Comparison of ENCODE assay signal across 15 cellular contexts in the genomic region with DNA sequence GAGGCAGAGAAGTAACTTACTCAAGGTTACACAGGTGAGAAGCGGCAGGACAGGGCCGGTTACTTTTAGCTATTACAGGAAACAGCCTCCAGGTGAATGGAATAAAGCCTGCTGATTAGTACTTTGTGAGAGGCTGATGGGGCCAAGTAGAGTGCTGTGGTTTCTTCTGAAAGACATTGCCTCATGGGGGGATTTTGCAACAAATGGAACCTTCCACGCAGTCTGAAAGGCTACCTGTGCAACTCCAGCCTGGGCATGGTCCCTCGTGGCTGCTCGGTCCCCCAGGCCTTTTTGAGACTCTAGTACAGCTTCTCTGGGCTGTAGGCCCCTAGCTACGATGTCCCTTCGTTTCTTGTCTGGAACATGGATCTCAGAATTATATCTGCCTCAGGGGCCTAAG. TPM values are rescaled to one million over a fixed set of nuclear protein-coding genes. Genes with fewer than 3 reads are reported as not detected.
DNase-seq lines count a peak whose midpoint lies in the region; ATAC-seq and TF ChIP-seq lines count a peak whose summit lies in the region.
"Had no signal": no experiment of that assay in that cellular context is flagged by ENCODE, and none has a peak within 500 bp of the region (broad histone marks: within the 10 kb centered on the region; RNA-seq: fewer than 3 reads in every experiment).

No MANE protein-coding gene starts in this region.

- H3K4me3 Mint-ChIP-seq in activated T-cell treated with anti-CD3 and anti-CD28 coated beads, Interleukin-2, amount 50 U/mL, for 72 hours, result peak overlapping the region; percentile 91 to 92
- peak overlapping the region; percentile 85 for H3K4me3 Mint-ChIP-seq in activated CD8-positive, alpha-beta T cell treated with anti-CD3 and anti-CD28 coated beads for 36 hours

- H3K27ac Mint-ChIP-seq in activated T-cell treated with anti-CD3 and anti-CD28 coated beads, Interleukin-2, amount 50 U/mL, for 72 hours, result peak overlapping the region; percentile 94
- H3K27ac Mint-ChIP-seq in activated CD8-positive, alpha-beta T cell treated with anti-CD3 and anti-CD28 coated beads for 36 hours, result peak overlapping the region; percentile 89

- no peaks in the 10 kb centered on the region for H3K36me3 ChIP-seq in upper lobe of left lung

- no peak for TF ChIP-seq CTCF in activated CD8-positive, alpha-beta T cell treated with anti-CD3 and anti-CD28 coated beads for 36 hours (IDR thresholded peaks at IDR 0.05)
- TF ChIP-seq CTCF in upper lobe of left lung (IDR thresholded peaks at IDR 0.05), result no peak

- POLR2A ChIA-PET in activated CD8-positive, alpha-beta T cell treated with anti-CD3 and anti-CD28 coated beads for 36 hours (lab: Charles Lee), result interaction anchor here (1.1 to 4.6 kb wide), 5 partner anchors 13 to 27 kb away, joined by 3 to 23 read pairs (median 7); partner anchors contain the start of gene ATP6V1G1

- peak overlapping the region in 1 of 4 donors; percentile 81 for H3K4me3 ChIP-seq in upper lobe of left lung

- no peak for TF ChIP-seq EP300 in upper lobe of left lung (IDR thresholded peaks at IDR 0.05)

- peaks cover 1 to 10% of the 10 kb centered on the region in 2 donors for H3K36me3 Mint-ChIP-seq in activated T-cell treated with anti-CD3 and anti-CD28 coated beads, Interleukin-2, amount 50 U/mL, for 72 hours (ENCODE audit: insufficient read depth in 2 of 2)
- H3K36me3 Mint-ChIP-seq in activated CD8-positive, alpha-beta T cell treated with anti-CD3 and anti-CD28 coated beads for 36 hours (ENCODE audit: low read depth), result peaks cover 40% of the 10 kb centered on the region

- peaks cover 64% of the 10 kb centered on the region for H3K4me1 Mint-ChIP-seq in activated T-cell treated with anti-CD3 and anti-CD28 coated beads, Interleukin-2, amount 50 U/mL, for 72 hours (ENCODE audit: low read depth)
- peaks cover 51% of the 10 kb centered on the region for H3K4me1 Mint-ChIP-seq in activated CD8-positive, alpha-beta T cell treated with anti-CD3 and anti-CD28 coated beads for 36 hours (ENCODE audit: low read depth)

- TF ChIP-seq POLR2A in upper lobe of left lung (IDR thresholded peaks at IDR 0.05), result no peak

- H3K27me3 ChIP-seq in upper lobe of left lung, result no peaks in the 10 kb centered on the region

- 70 to 84% methylated on average over 7 of the region's 7 CpGs for WGBS in upper lobe of left lung, 2 donors

- peaks cover 21 to 50% (median 39%) of the 10 kb centered on the region in 4 donors for H3K4me1 ChIP-seq in upper lobe of left lung

- peak overlapping the region in 3 of 4 donors; percentile 24 to 94 (median 91) for H3K27ac ChIP-seq in upper lobe of left lung
- H3K27ac ChIP-seq: GM23248 had no signal

- H3K9me3 ChIP-seq in upper lobe of left lung, result no peaks in the 10 kb centered on the region

- peaks cover 0 to 1% of the 10 kb centered on the region in 2 donors for H3K9me3 Mint-ChIP-seq in activated T-cell treated with anti-CD3 and anti-CD28 coated beads, Interleukin-2, amount 50 U/mL, for 72 hours
- no peaks in the 10 kb centered on the region for H3K9me3 Mint-ChIP-seq in activated CD8-positive, alpha-beta T cell treated with anti-CD3 and anti-CD28 coated beads for 36 hours

- DNase-seq in activated T-cell treated with anti-CD3 and anti-CD28 coated beads, Interleukin-2, amount 50 U/mL, for 72 hours, result peak in 1 of 2 donors; percentile 6
- DNase-seq in activated T-cell treated with anti-CD3 and anti-CD28 coated beads, Interleukin-2, amount 50 U/mL, for 1 hour, result no peak
- no peak for DNase-seq in activated CD8-positive, alpha-beta T cell treated with anti-CD3 and anti-CD28 coated beads for 36 hours
- peak; percentile 22 for DNase-seq in mesenteric fat pad (ENCODE audit: low spot score)
- peak in 1 of 2 donors; percentile 34 for DNase-seq in upper lobe of left lung
- DNase-seq in A172 (ENCODE audit: low spot score), result no peak
- DNase-seq: C1 segment of cervical spinal cord; cerebellar nuclear complex; stimulated activated CD4-positive, alpha-beta T cell treated with anti-CD3 and anti-CD28 coated beads, Interleukin-2, amount 100 ng/mL, for 48 hours had no signal

- CTCF ChIA-PET in activated CD8-positive, alpha-beta T cell treated with anti-CD3 and anti-CD28 coated beads for 36 hours (lab: Charles Lee), result interaction anchor here (1.2 to 5.9 kb wide), 5 partner anchors 21 to 207 kb away, joined by 3 to 31 read pairs (median 10); no protein-coding TSS in a partner anchor

- no peaks in the 10 kb centered on the region for H3K27me3 Mint-ChIP-seq in activated T-cell treated with anti-CD3 and anti-CD28 coated beads, Interleukin-2, amount 50 U/mL, for 72 hours (ENCODE audit: low read depth)
- no peaks in the 10 kb centered on the region for H3K27me3 Mint-ChIP-seq in activated CD8-positive, alpha-beta T cell treated with anti-CD3 and anti-CD28 coated beads for 36 hours

- intact Hi-C loops in activated CD8-positive, alpha-beta T cell treated with anti-CD3 and anti-CD28 coated beads for 36 hours (cut with micrococcal nuclease), result no loop called here

- ATAC-seq in activated T-cell treated with anti-CD3 and anti-CD28 coated beads, Interleukin-2, amount 50 U/mL, for 72 hours (replicated peaks in 1 of 2), result no peak
- ATAC-seq in activated CD8-positive, alpha-beta T cell treated with anti-CD3 and anti-CD28 coated beads for 36 hours, result no peak
- ATAC-seq in upper lobe of left lung (ENCODE audit: low FRiP score in 2 of 2), result no peak
- no peak for ATAC-seq in HG02852 (IDR thresholded peaks at IDR 0.05; ENCODE audit: unreplicated experiment)
- ATAC-seq in GM19467 (IDR thresholded peaks at IDR 0.05; ENCODE audit: unreplicated experiment), result no peak
- ATAC-seq: Right ventricle myocardium inferior had no signal

RNA-seq across cellular contexts. Expression of gene TMEM268, which starts 2.0 kb away (rescaled TPM):
- total RNA-seq in activated T-cell treated with anti-CD3 and anti-CD28 coated beads, Interleukin-2, amount 50 U/mL, for 72 hours, result 10 to 100 TPM; 36.0 to 39.2 TPM
- total RNA-seq in activated CD8-positive, alpha-beta T cell treated with anti-CD3 and anti-CD28 coated beads for 36 hours, result 10 to 100 TPM; 26.3 to 29.0 TPM
- total RNA-seq in mesenteric fat pad (32.7 TPM), upper lobe of left lung (10 to 100 TPM in 5 of 6 donors, 1 to 10 TPM in 1; 9.4 to 23.0 (median 19.1) TPM)
- 3.3 and 3.8 TPM in 2 replicates for total RNA-seq in A172 (2014; rRNA removed; shearing (Covaris generic))

RNA-seq across cellular contexts. Expression of gene ATP6V1G1, which starts 25.5 kb away (rescaled TPM):
- total RNA-seq in activated T-cell treated with anti-CD3 and anti-CD28 coated beads, Interleukin-2, amount 50 U/mL, for 72 hours, result 10 to 100 TPM; 37.3 to 39.4 TPM
- total RNA-seq in activated CD8-positive, alpha-beta T cell treated with anti-CD3 and anti-CD28 coated beads for 36 hours, result 10 to 100 TPM; 34.1 to 34.7 TPM
- total RNA-seq in mesenteric fat pad, result 70.4 TPM
- 100 to 1,000 TPM in 5 of 6 donors, 10 to 100 TPM in 1; 93.2 to 182 (median 133) TPM for total RNA-seq in upper lobe of left lung
- total RNA-seq in A172 (2014; rRNA removed; shearing (Covaris generic)), result 216 and 223 TPM in 2 replicates

RNA-seq across cellular contexts. Expression of gene TEX53, which starts 44.5 kb away (rescaled TPM):
- not detected for total RNA-seq in activated T-cell treated with anti-CD3 and anti-CD28 coated beads, Interleukin-2, amount 50 U/mL, for 72 hours
- not detected for total RNA-seq in activated CD8-positive, alpha-beta T cell treated with anti-CD3 and anti-CD28 coated beads for 36 hours
- total RNA-seq in mesenteric fat pad (not detected), upper lobe of left lung (not detected)
- not detected in 2 replicates for total RNA-seq in A172 (2014; rRNA removed; shearing (Covaris generic))
- total RNA-seq: activated CD8-positive, alpha-beta memory T cell treated with anti-CD3 and anti-CD28 coated beads for 36 hours; GM23248; mucosa of gallbladder; Right ventricle myocardium inferior had no signal
